ENCODE assay signal across 1 cellular context in genomic region chr10:130792096-130792845, GRCh38.
TF ChIP-seq lines count a peak whose summit lies in the region.

No MANE protein-coding gene starts in this region.

TF ChIP-seq in IMR-90, 13 proteins besides CTCF, POLR2A, EP300 and RAD21 (continued from another document):
- TF ChIP-seq NFE2L2 (IDR thresholded peaks at IDR 0.05; ENCODE audit: low read depth, low read length) (no peak), MAFK (IDR thresholded peaks at IDR 0.05; ENCODE audit: low read depth, low read length) (no peak)
TF ChIP-seq in IMR-90: peak in this region for 0.
